ENCODE assay signal across 31 cellular contexts in genomic region chr2:103660523-103660922, GRCh38.
"Had no signal": no experiment of that assay in that cellular context is flagged by ENCODE, and none has a peak within 500 bp of the region (broad histone marks: within the 10 kb centered on the region; RNA-seq: fewer than 3 reads in every experiment).

No MANE protein-coding gene starts in this region.

- DNase-seq: activated B cell treated with CpG ODN at 0.5 μM for 24 hours; activated CD4-positive, alpha-beta T cell treated with anti-CD3 and anti-CD28 coated beads for 48 hours; activated CD4-positive, alpha-beta T cell treated with anti-CD3 and anti-CD28 coated beads, Interleukin-2, amount 50 U/mL, for 1 hour; activated CD4-positive, alpha-beta T cell treated with anti-CD3 and anti-CD28 coated beads, Interleukin-2, amount 50 U/mL, for 48 hours; activated CD8-positive, alpha-beta memory T cell treated with anti-CD3 and anti-CD28 coated beads for 24 hours; activated CD8-positive, alpha-beta T cell treated with anti-CD3 and anti-CD28 coated beads for 36 hours; activated effector memory CD4-positive, alpha-beta T cell treated with anti-CD3 and anti-CD28 coated beads, Interleukin-2, amount 50 U/mL, for 16 hours; activated naive CD4-positive, alpha-beta T cell treated with anti-CD3 and anti-CD28 coated beads for 36 hours; activated naive CD8-positive, alpha-beta T cell treated with anti-CD3 and anti-CD28 coated beads for 36 hours; activated naive CD8-positive, alpha-beta T cell treated with anti-CD3 and anti-CD28 coated beads, Interleukin-2, amount 50 U/mL, for 24 hours; activated T-cell treated with anti-CD3 and anti-CD28 coated beads, Interleukin-2, amount 50 U/mL, for 1 hour; activated T-cell treated with anti-CD3 and anti-CD28 coated beads, Interleukin-2, amount 50 U/mL, for 48 hours; adrenal gland; amygdala; aorta; body of pancreas; caudate nucleus; cortex of kidney; dermis blood vessel endothelial cell; effector CD4-positive, alpha-beta T cell; effector memory CD8-positive, alpha-beta T cell; erythroblast; foreskin keratinocyte; T-helper 1 cell; T-helper 17 cell; T1000; WERI-Rb-1 had no signal

- H3K9me3 ChIP-seq: adrenal gland, body of pancreas, gastroesophageal sphincter had no signal

- H3K4me1 ChIP-seq: adrenal gland, body of pancreas, esophagus muscularis mucosa, foreskin keratinocyte, gastroesophageal sphincter had no signal

- FAIRE-seq: colon had no signal

- H3K4me3 ChIP-seq: adrenal gland, body of pancreas, esophagus muscularis mucosa, gastroesophageal sphincter had no signal

- H3K36me3 ChIP-seq: adrenal gland, esophagus muscularis mucosa, gastroesophageal sphincter, WERI-Rb-1 had no signal

- ATAC-seq: activated CD4-positive, CD25-positive, alpha-beta regulatory T cell treated with anti-CD3 and anti-CD28 coated beads, Interleukin-2, amount 50 U/mL, for 24 hours; activated CD8-positive, alpha-beta T cell treated with anti-CD3 and anti-CD28 coated beads for 36 hours; activated naive CD8-positive, alpha-beta T cell treated with anti-CD3 and anti-CD28 coated beads, Interleukin-2, amount 50 U/mL, for 24 hours; body of pancreas; effector memory CD8-positive, alpha-beta T cell; foreskin keratinocyte; gastroesophageal sphincter; T-helper 17 cell had no signal

- H3K27me3 ChIP-seq: adrenal gland, body of pancreas, esophagus muscularis mucosa, foreskin keratinocyte, gastroesophageal sphincter had no signal

- H3K27ac ChIP-seq: adrenal gland, body of pancreas, esophagus muscularis mucosa, foreskin keratinocyte, gastroesophageal sphincter, WERI-Rb-1 had no signal
